11 cellular contexts compared by ENCODE assay signal in the genomic region with DNA sequence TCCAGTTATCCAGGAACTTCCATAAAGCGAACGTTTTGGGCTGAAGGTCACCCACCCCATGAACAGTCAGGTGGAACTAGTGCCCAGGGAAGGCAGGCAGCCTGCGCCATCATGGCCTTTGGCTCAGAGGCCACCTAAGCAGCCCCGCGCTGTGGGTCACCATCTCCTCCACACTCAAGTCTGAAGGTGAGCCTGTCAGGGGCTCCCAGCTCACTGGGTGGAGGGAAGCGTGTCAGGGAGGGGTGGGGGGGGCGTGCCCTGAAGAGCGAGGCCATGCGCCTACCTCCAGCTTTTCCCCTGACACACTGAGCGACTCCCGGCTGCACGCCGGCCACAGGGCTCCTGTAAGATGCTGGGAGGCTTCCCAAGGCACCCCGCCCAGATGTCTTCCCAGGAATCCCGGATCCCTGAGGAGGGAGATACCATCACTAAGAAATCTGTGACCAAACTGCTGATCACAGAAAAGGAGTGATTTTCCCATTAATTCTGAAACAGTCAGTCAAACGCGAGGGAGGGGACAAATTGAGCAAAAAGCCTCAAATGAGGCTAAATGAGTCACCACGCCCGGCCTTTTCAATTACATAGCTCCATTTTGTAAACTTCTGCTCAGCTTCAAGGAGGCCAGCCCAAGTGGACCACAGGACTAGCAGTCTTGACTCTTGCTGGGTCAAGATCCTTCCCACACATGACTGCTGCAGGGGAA. TPM values are rescaled to one million over a fixed set of nuclear protein-coding genes. Genes with fewer than 3 reads are reported as not detected.
A peak's percentile ranks its signal among the peaks of the same experiment; 100 is the strongest.
DNase-seq lines count a peak whose midpoint lies in the region; ATAC-seq and TF ChIP-seq lines count a peak whose summit lies in the region.
"Had no signal": no experiment of that assay in that cellular context is flagged by ENCODE, and none has a peak within 500 bp of the region (broad histone marks: within the 10 kb centered on the region; RNA-seq: fewer than 3 reads in every experiment).

No MANE protein-coding gene starts in this region.

- H3K27ac Mint-ChIP-seq in activated CD4-positive, alpha-beta T cell treated with anti-CD3 and anti-CD28 coated beads for 36 hours: peak overlapping the region; percentile 71
- H3K27ac Mint-ChIP-seq in activated CD4-positive, alpha-beta T cell treated with anti-CD3 and anti-CD28 coated beads, Interleukin-2, amount 10 ng/mL, durations not matched to agents 7 days and 5 days: no peak overlapping the region
- H3K27ac Mint-ChIP-seq in stimulated activated memory B cell treated with anti-CD40 and anti-IgM and Interleukin-4, amounts not matched to agents 10 μg/mL and 1 μg/mL and 100 μg/mL, for 72 hours: peak overlapping the region; percentile 86
- H3K27ac Mint-ChIP-seq: endodermal cell had no signal

- DNase-seq in activated CD4-positive, alpha-beta T cell treated with anti-CD3 and anti-CD28 coated beads for 36 hours: peak; percentile 69
- DNase-seq in activated CD4-positive, alpha-beta T cell treated with anti-CD3 and anti-CD28 coated beads, Interleukin-2, amount 10 ng/mL, durations not matched to agents 7 days and 5 days: no peak
- DNase-seq in NOMO-1 (lab: John Stamatoyannopoulos, UW; ENCODE audit: unreplicated experiment in 2 of 2): peak; percentile 64 to 71
- peak in 1 of 4 donors; percentile 46 for DNase-seq in body of pancreas
- DNase-seq: endodermal cell, NCI-H1105, SHP77 treated with DMSO at 0.1 percent for 48 hours had no signal

- intact Hi-C loops in activated CD4-positive, alpha-beta T cell treated with anti-CD3 and anti-CD28 coated beads for 36 hours (cut with DNase I, micrococcal nuclease): no loop called here
- intact Hi-C loops in body of pancreas (cut with DNase I): no loop called here

- peaks cover 23% of the 10 kb centered on the region for H3K4me1 Mint-ChIP-seq in activated CD4-positive, alpha-beta T cell treated with anti-CD3 and anti-CD28 coated beads for 36 hours
- peaks cover 23% of the 10 kb centered on the region for H3K4me1 Mint-ChIP-seq in activated CD4-positive, alpha-beta T cell treated with anti-CD3 and anti-CD28 coated beads, Interleukin-2, amount 10 ng/mL, durations not matched to agents 7 days and 5 days
- peaks cover 86% of the 10 kb centered on the region for H3K4me1 Mint-ChIP-seq in stimulated activated memory B cell treated with anti-CD40 and anti-IgM and Interleukin-4, amounts not matched to agents 10 μg/mL and 1 μg/mL and 100 μg/mL, for 72 hours

- H3K27me3 Mint-ChIP-seq in activated CD4-positive, alpha-beta T cell treated with anti-CD3 and anti-CD28 coated beads for 36 hours: no peaks in the 10 kb centered on the region
- H3K27me3 Mint-ChIP-seq in activated CD4-positive, alpha-beta T cell treated with anti-CD3 and anti-CD28 coated beads, Interleukin-2, amount 10 ng/mL, durations not matched to agents 7 days and 5 days: no peaks in the 10 kb centered on the region
- no peaks in the 10 kb centered on the region for H3K27me3 Mint-ChIP-seq in stimulated activated memory B cell treated with anti-CD40 and anti-IgM and Interleukin-4, amounts not matched to agents 10 μg/mL and 1 μg/mL and 100 μg/mL, for 72 hours

- H3K4me1 ChIP-seq in body of pancreas: no peaks in the 10 kb centered on the region

- no peak for TF ChIP-seq POLR2A in body of pancreas (IDR thresholded peaks at IDR 0.05)

- no peak overlapping the region for H3K4me3 Mint-ChIP-seq in activated CD4-positive, alpha-beta T cell treated with anti-CD3 and anti-CD28 coated beads for 36 hours
- H3K4me3 Mint-ChIP-seq in activated CD4-positive, alpha-beta T cell treated with anti-CD3 and anti-CD28 coated beads, Interleukin-2, amount 10 ng/mL, durations not matched to agents 7 days and 5 days: no peak overlapping the region
- H3K4me3 Mint-ChIP-seq in stimulated activated memory B cell treated with anti-CD40 and anti-IgM and Interleukin-4, amounts not matched to agents 10 μg/mL and 1 μg/mL and 100 μg/mL, for 72 hours: peak overlapping the region; percentile 38
- H3K4me3 Mint-ChIP-seq: endodermal cell had no signal

- no peaks in the 10 kb centered on the region for H3K27me3 ChIP-seq in body of pancreas

- no peaks in the 10 kb centered on the region for H3K9me3 ChIP-seq in body of pancreas

- peaks cover 17% of the 10 kb centered on the region for H3K36me3 Mint-ChIP-seq in activated CD4-positive, alpha-beta T cell treated with anti-CD3 and anti-CD28 coated beads for 36 hours (ENCODE audit: low read depth)
- peaks cover 13% of the 10 kb centered on the region for H3K36me3 Mint-ChIP-seq in activated CD4-positive, alpha-beta T cell treated with anti-CD3 and anti-CD28 coated beads, Interleukin-2, amount 10 ng/mL, durations not matched to agents 7 days and 5 days (ENCODE audit: low read depth)
- peaks cover 40% of the 10 kb centered on the region for H3K36me3 Mint-ChIP-seq in stimulated activated memory B cell treated with anti-CD40 and anti-IgM and Interleukin-4, amounts not matched to agents 10 μg/mL and 1 μg/mL and 100 μg/mL, for 72 hours

- POLR2A ChIA-PET in activated CD4-positive, alpha-beta T cell treated with anti-CD3 and anti-CD28 coated beads for 36 hours (lab: Charles Lee): interaction anchor here (0.7 to 1.1 kb wide), 4 partner anchors 18 to 90 kb away, joined by 3 to 4 read pairs (median 4); a partner anchor contains a TSS
- POLR2A ChIA-PET in activated CD4-positive, alpha-beta T cell treated with anti-CD3 and anti-CD28 coated beads, Interleukin-2, amount 10 ng/mL, durations not matched to agents 7 days and 5 days (lab: Charles Lee): interaction anchor here (0.6 to 0.7 kb wide), 2 partner anchors 8 to 10 kb away, joined by 3 to 8 read pairs; no protein-coding TSS in a partner anchor

- no peaks in the 10 kb centered on the region for H3K9me3 Mint-ChIP-seq in activated CD4-positive, alpha-beta T cell treated with anti-CD3 and anti-CD28 coated beads for 36 hours (ENCODE audit: low read depth)
- H3K9me3 Mint-ChIP-seq in activated CD4-positive, alpha-beta T cell treated with anti-CD3 and anti-CD28 coated beads, Interleukin-2, amount 10 ng/mL, durations not matched to agents 7 days and 5 days: no peaks in the 10 kb centered on the region
- no peaks in the 10 kb centered on the region for H3K9me3 Mint-ChIP-seq in stimulated activated memory B cell treated with anti-CD40 and anti-IgM and Interleukin-4, amounts not matched to agents 10 μg/mL and 1 μg/mL and 100 μg/mL, for 72 hours
- H3K9me3 Mint-ChIP-seq: endodermal cell had no signal

- H3K36me3 ChIP-seq in body of pancreas (replicated peaks in 1 of 2; ENCODE audit: insufficient read depth in 1 of 2, low read depth in 2 of 2): peaks cover 0 to 4% of the 10 kb centered on the region in 2 donors

- peak overlapping the region in 1 of 4 donors; percentile 75 for H3K27ac ChIP-seq in body of pancreas

- no peak for TF ChIP-seq CTCF in body of pancreas (IDR thresholded peaks at IDR 0.05)

- no peak overlapping the region for H3K4me3 ChIP-seq in body of pancreas

- WGBS in body of pancreas, 2 donors: 77 to 82% methylated on average over 14 to 19 of the region's 19 CpGs

- peak; percentile 64 for ATAC-seq in activated CD4-positive, alpha-beta T cell treated with anti-CD3 and anti-CD28 coated beads for 36 hours
- ATAC-seq in body of pancreas: peak; percentile 19
- peak; percentile 52 for ATAC-seq in stimulated activated memory B cell treated with anti-CD40 and anti-IgM and Interleukin-4, amounts not matched to agents 10 μg/mL and 1 μg/mL and 100 μg/mL, for 72 hours
- no peak for ATAC-seq in GM18861 (IDR thresholded peaks at IDR 0.05; ENCODE audit: unreplicated experiment)
- ATAC-seq in HG02973 (IDR thresholded peaks at IDR 0.05; ENCODE audit: unreplicated experiment): no peak
- no peak for ATAC-seq in HG03175 (IDR thresholded peaks at IDR 0.05; ENCODE audit: unreplicated experiment)

- CTCF ChIA-PET in activated CD4-positive, alpha-beta T cell treated with anti-CD3 and anti-CD28 coated beads for 36 hours (lab: Charles Lee): interaction anchor here (0.6 to 2.5 kb wide), 11 partner anchors 14 to 201 kb away, joined by 3 to 16 read pairs (median 4); a partner anchor contains a TSS
- CTCF ChIA-PET in activated CD4-positive, alpha-beta T cell treated with anti-CD3 and anti-CD28 coated beads, Interleukin-2, amount 10 ng/mL, durations not matched to agents 7 days and 5 days (lab: Charles Lee): interaction anchor here (0.5 to 1.7 kb wide), 17 partner anchors 8 to 641 kb away, joined by 3 to 6 read pairs (median 3); a partner anchor contains a TSS

RNA-seq across cellular contexts. Expression of a gene that starts 26.5 kb away (rescaled TPM):
- 10 to 100 TPM; 67.8 to 79.7 TPM for total RNA-seq in activated CD4-positive, alpha-beta T cell treated with anti-CD3 and anti-CD28 coated beads for 36 hours
- 10 to 100 TPM; 27.6 to 30.5 TPM for total RNA-seq in activated CD4-positive, alpha-beta T cell treated with anti-CD3 and anti-CD28 coated beads, Interleukin-2, amount 10 ng/mL, durations not matched to agents 7 days and 5 days
- 1 to 10 TPM; 7.6 to 8.3 TPM for total RNA-seq in body of pancreas

RNA-seq across cellular contexts. Expression of a gene that starts 44.7 kb away (rescaled TPM):
- total RNA-seq in activated CD4-positive, alpha-beta T cell treated with anti-CD3 and anti-CD28 coated beads for 36 hours: 10 to 100 TPM; 39.0 to 39.1 TPM
- total RNA-seq in activated CD4-positive, alpha-beta T cell treated with anti-CD3 and anti-CD28 coated beads, Interleukin-2, amount 10 ng/mL, durations not matched to agents 7 days and 5 days: 10 to 100 TPM; 44.4 to 44.6 TPM
- 10 to 100 TPM; 20.5 to 26.4 TPM for total RNA-seq in body of pancreas

RNA-seq across cellular contexts. Expression of a gene that starts 54.0 kb away (rescaled TPM):
- total RNA-seq in activated CD4-positive, alpha-beta T cell treated with anti-CD3 and anti-CD28 coated beads for 36 hours: 10 to 100 TPM; 51.4 to 63.8 TPM
- 10 to 100 TPM; 35.4 to 38.2 TPM for total RNA-seq in activated CD4-positive, alpha-beta T cell treated with anti-CD3 and anti-CD28 coated beads, Interleukin-2, amount 10 ng/mL, durations not matched to agents 7 days and 5 days
- total RNA-seq in body of pancreas: 10 to 100 TPM; 13.7 to 25.4 TPM

RNA-seq across cellular contexts. Expression of a gene that starts 54.3 kb away (rescaled TPM):
- 10 to 100 TPM; 72.9 to 76.7 TPM for total RNA-seq in activated CD4-positive, alpha-beta T cell treated with anti-CD3 and anti-CD28 coated beads for 36 hours
- total RNA-seq in activated CD4-positive, alpha-beta T cell treated with anti-CD3 and anti-CD28 coated beads, Interleukin-2, amount 10 ng/mL, durations not matched to agents 7 days and 5 days: 10 to 100 TPM; 80.2 to 86.1 TPM
- total RNA-seq in body of pancreas: 10 to 100 TPM; 13.5 to 24.1 TPM

Comparison
In these comparisons a context has a peak if more than half of its experiments do, and no peak if none do; other contexts are left out.
1. ATAC-seq: peak in activated CD4-positive, alpha-beta T cell treated with anti-CD3 and anti-CD28 coated beads for 36 hours (single experiment), body of pancreas (single experiment) and stimulated activated memory B cell treated with anti-CD40 and anti-IgM and Interleukin-4, amounts not matched to agents 10 μg/mL and 1 μg/mL and 100 μg/mL, for 72 hours (single experiment); none in GM18861 (single experiment), HG02973 (single experiment) and HG03175 (single experiment).